Comparison of ENCODE assay signal across 2 cellular contexts in the genomic region with DNA sequence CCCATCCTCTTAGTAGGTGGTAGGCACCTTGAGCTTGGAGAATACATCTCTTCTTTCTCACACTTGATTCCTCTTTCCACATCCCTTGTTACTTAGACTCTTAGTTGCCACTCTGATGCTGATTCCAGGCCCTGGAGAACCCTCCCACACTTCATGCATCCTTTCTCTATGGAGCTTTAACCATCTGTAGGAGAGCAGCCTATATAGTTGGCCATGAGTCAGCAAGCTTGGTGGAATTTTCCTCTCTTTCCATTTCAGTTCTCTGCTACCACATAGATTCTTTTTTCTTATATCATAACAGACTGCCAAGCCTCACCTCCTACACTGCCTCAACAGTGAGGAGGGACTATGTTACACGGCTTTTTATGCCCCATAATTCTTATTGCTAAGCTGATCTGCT.
TF ChIP-seq lines count a peak whose summit lies in the region.

No MANE protein-coding gene starts in this region.

TF ChIP-seq in IMR-90, 13 proteins besides CTCF, POLR2A, EP300 and RAD21 (continued from another document):
- TF ChIP-seq, protein P1, sequence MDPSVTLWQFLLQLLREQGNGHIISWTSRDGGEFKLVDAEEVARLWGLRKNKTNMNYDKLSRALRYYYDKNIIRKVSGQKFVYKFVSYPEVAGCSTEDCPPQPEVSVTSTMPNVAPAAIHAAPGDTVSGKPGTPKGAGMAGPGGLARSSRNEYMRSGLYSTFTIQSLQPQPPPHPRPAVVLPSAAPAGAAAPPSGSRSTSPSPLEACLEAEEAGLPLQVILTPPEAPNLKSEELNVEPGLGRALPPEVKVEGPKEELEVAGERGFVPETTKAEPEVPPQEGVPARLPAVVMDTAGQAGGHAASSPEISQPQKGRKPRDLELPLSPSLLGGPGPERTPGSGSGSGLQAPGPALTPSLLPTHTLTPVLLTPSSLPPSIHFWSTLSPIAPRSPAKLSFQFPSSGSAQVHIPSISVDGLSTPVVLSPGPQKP (IDR thresholded peaks at IDR 0.05; ENCODE audit: borderline replicate concordance, low read depth, low read length), result no peak
- TF ChIP-seq RCOR1 (IDR thresholded peaks at IDR 0.05; ENCODE audit: insufficient replicate concordance, low read length), result no peak
- no peak for TF ChIP-seq CHD1 (IDR thresholded peaks at IDR 0.05; ENCODE audit: low read depth, low read length)
- TF ChIP-seq MAFK (IDR thresholded peaks at IDR 0.05; ENCODE audit: low read depth, low read length), result no peak
- TF ChIP-seq BHLHE40 (IDR thresholded peaks at IDR 0.05; ENCODE audit: low read depth, low read length), result no peak
- TF ChIP-seq, protein P2, sequence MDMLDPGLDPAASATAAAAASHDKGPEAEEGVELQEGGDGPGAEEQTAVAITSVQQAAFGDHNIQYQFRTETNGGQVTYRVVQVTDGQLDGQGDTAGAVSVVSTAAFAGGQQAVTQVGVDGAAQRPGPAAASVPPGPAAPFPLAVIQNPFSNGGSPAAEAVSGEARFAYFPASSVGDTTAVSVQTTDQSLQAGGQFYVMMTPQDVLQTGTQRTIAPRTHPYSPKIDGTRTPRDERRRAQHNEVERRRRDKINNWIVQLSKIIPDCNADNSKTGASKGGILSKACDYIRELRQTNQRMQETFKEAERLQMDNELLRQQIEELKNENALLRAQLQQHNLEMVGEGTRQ (IDR thresholded peaks at IDR 0.05; ENCODE audit: low read depth, low read length), result no peak
- no peak for TF ChIP-seq MAZ (IDR thresholded peaks at IDR 0.05; ENCODE audit: borderline replicate concordance, low read depth, low read length)
- TF ChIP-seq FOS (IDR thresholded peaks at IDR 0.05; ENCODE audit: low read depth, low read length), result no peak
- no peak for TF ChIP-seq NFE2L2 (IDR thresholded peaks at IDR 0.05; ENCODE audit: low read depth, low read length)
- TF ChIP-seq MXI1 (IDR thresholded peaks at IDR 0.05; ENCODE audit: borderline replicate concordance, low read depth, low read length), result no peak
- no peak for TF ChIP-seq CEBPB (IDR thresholded peaks at IDR 0.05; ENCODE audit: low read depth, low read length)
- no peak for TF ChIP-seq SMC3 (IDR thresholded peaks at IDR 0.05; ENCODE audit: low read depth, low read length)

TF ChIP-seq in endothelial cell of umbilical vein, 7 proteins besides CTCF, POLR2A, EP300 and RAD21 (continued from another document):
- TF ChIP-seq, protein P3, sequence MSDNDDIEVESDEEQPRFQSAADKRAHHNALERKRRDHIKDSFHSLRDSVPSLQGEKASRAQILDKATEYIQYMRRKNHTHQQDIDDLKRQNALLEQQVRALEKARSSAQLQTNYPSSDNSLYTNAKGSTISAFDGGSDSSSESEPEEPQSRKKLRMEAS (IDR thresholded peaks at IDR 0.05; ENCODE audit: insufficient read depth, insufficient read length), result no peak
- TF ChIP-seq EZH2 (IDR thresholded peaks at IDR 0.05; ENCODE audit: borderline replicate concordance, low read depth, low read length, severe bottlenecking) (no peak), POLR2AphosphoS5 (IDR thresholded peaks at IDR 0.05; ENCODE audit: insufficient read depth, low read depth, low read length) (no peak), JUN (IDR thresholded peaks at IDR 0.05; ENCODE audit: borderline replicate concordance, insufficient read depth, insufficient read length, low read depth) (no peak), GATA2 (IDR thresholded peaks at IDR 0.05; ENCODE audit: insufficient read depth, insufficient read length, low read depth, low read length) (no peak)
